8 cellular contexts compared by ENCODE assay signal in genomic region chr5:140546851-140547507, GRCh38. TPM values are rescaled to one million over a fixed set of nuclear protein-coding genes. Genes with fewer than 3 reads are reported as not detected.
DNase-seq lines count a peak whose midpoint lies in the region; ATAC-seq and TF ChIP-seq lines count a peak whose summit lies in the region.

No MANE protein-coding gene starts in this region.

- H3K9me3 ChIP-seq in DOHH2 (ENCODE audit: control insufficient read depth, insufficient read depth, low read length) (no peaks in the 10 kb centered on the region), Peyer's patch (no peaks in the 10 kb centered on the region), trophoblast cell (ENCODE audit: insufficient read depth, low read depth, low read length) (no peaks in the 10 kb centered on the region)

- H3K23ac ChIP-seq in trophoblast cell (ENCODE audit: low read length): no peak overlapping the region

- no peak overlapping the region for H2AFZ ChIP-seq in trophoblast cell (ENCODE audit: insufficient read depth, low read length, poor library complexity)

- no peaks in the 10 kb centered on the region for H3K27me3 ChIP-seq in DOHH2 (ENCODE audit: control insufficient read depth, low read length)
- no peaks in the 10 kb centered on the region for H3K27me3 ChIP-seq in Peyer's patch
- H3K27me3 ChIP-seq in trophoblast cell (ENCODE audit: insufficient read depth, low read length): no peaks in the 10 kb centered on the region

- no peak overlapping the region for H2BK12ac ChIP-seq in trophoblast cell (ENCODE audit: low read length)

- no peak overlapping the region for H4K91ac ChIP-seq in trophoblast cell (ENCODE audit: low read depth, low read length)

- H3K79me2 ChIP-seq in DOHH2 (ENCODE audit: control insufficient read depth, low read length) (peaks cover 7% of the 10 kb centered on the region; the same call in 1 of the 2 replicates), trophoblast cell (ENCODE audit: control insufficient read depth, insufficient read depth, low read length, poor library complexity) (no peaks in the 10 kb centered on the region)

- no peaks in the 10 kb centered on the region for H3K79me1 ChIP-seq in trophoblast cell (ENCODE audit: low read length)

- no peak overlapping the region for H2AK5ac ChIP-seq in trophoblast cell (ENCODE audit: low read length)

- H3K9me2 ChIP-seq in DOHH2 (replicated peaks; ENCODE audit: control insufficient read depth, low read length): no peaks in the 10 kb centered on the region

- peak overlapping the region; percentile 80 for H3K4me3 ChIP-seq in DOHH2 (ENCODE audit: low read length)
- H3K4me3 ChIP-seq in Peyer's patch: peak overlapping the region; percentile 46 to 65 (median 60)
- peak overlapping the region; percentile 7 for H3K4me3 ChIP-seq in fibroblast of mammary gland (ENCODE audit: control insufficient read depth, low read depth, low read length)
- no peak overlapping the region for H3K4me3 ChIP-seq in trophoblast cell (ENCODE audit: low read depth, low read length)

- no peak overlapping the region for H2BK120ac ChIP-seq in trophoblast cell (ENCODE audit: insufficient read depth, low read length, poor library complexity)

- peaks cover 53% of the 10 kb centered on the region for H3K36me3 ChIP-seq in DOHH2 (ENCODE audit: control insufficient read depth, low read length)
- peaks cover 0 to 31% (median 0%) of the 10 kb centered on the region in 3 donors for H3K36me3 ChIP-seq in Peyer's patch
- peaks cover 26 to 37% of the 10 kb centered on the region in 2 experiments for H3K36me3 ChIP-seq in trophoblast cell (ENCODE audit: control insufficient read depth in 1 of 2, insufficient read depth in 2 of 2, low read length in 2 of 2)

- TF ChIP-seq CTCF in DOHH2 (IDR thresholded peaks at IDR 0.05; ENCODE audit: low read depth, low read length, poor library complexity, severe bottlenecking) (no peak), Peyer's patch (IDR thresholded peaks at IDR 0.05) (no peak), fibroblast of mammary gland (conservative IDR thresholded peaks at IDR 0.05; ENCODE audit: control insufficient read depth, insufficient read depth, low read depth, low read length) (no peak)

- H3K4ac ChIP-seq in trophoblast cell (ENCODE audit: low read depth, low read length): no peak overlapping the region

- H3K4me1 ChIP-seq in DOHH2 (ENCODE audit: control insufficient read depth, low read length) (peaks cover 29% of the 10 kb centered on the region), Peyer's patch (peaks cover 0 to 41% (median 6%) of the 10 kb centered on the region in 4 donors), trophoblast cell (ENCODE audit: control insufficient read depth in 1 of 2, insufficient read depth in 2 of 2, low read length in 2 of 2) (peaks cover 10 to 16% of the 10 kb centered on the region in 2 experiments)

- H2BK5ac ChIP-seq in trophoblast cell (ENCODE audit: low read depth, low read length, poor library complexity): no peak overlapping the region

- no peak overlapping the region for H3K9ac ChIP-seq in trophoblast cell (ENCODE audit: low read length)

- no peaks in the 10 kb centered on the region for H4K20me1 ChIP-seq in DOHH2 (ENCODE audit: control insufficient read depth, insufficient read depth, low read depth, low read length)

- no CpG with 5 or more reads among the region's 13 CpGs for WGBS in trophoblast cell (ENCODE audit: extremely low coverage, insufficient coverage, insufficient read length)

- peak in 1 of 2 donors; percentile 3 for TF ChIP-seq POLR2A in Peyer's patch (IDR thresholded peaks at IDR 0.05)

- peak overlapping the region; percentile 97 for H3K4me2 ChIP-seq in DOHH2 (ENCODE audit: low read length)
- H3K4me2 ChIP-seq in trophoblast cell (ENCODE audit: low read length): peak overlapping the region; percentile 94

- no peak overlapping the region for H3K18ac ChIP-seq in trophoblast cell (ENCODE audit: low read length)

- no peak overlapping the region for H4K12ac ChIP-seq in trophoblast cell (ENCODE audit: low read depth, low read length)

- peak in 2 of 3 donors; percentile 75 for DNase-seq in Peyer's patch
- DNase-seq in fibroblast of mammary gland (ENCODE audit: low read depth): peak; percentile 24
- DNase-seq in trophoblast cell: peak; percentile 43 to 56
- no peak for DNase-seq in HPDE6-E6E7 (ENCODE audit: extremely low spot score)
- DNase-seq in NCI-H2107 (lab: John Stamatoyannopoulos, UW): no peak
- no peak for DNase-seq in cerebellar cortex (ENCODE audit: low spot score)

- no peak overlapping the region for H3K14ac ChIP-seq in trophoblast cell (ENCODE audit: low read length)

- H4K8ac ChIP-seq in trophoblast cell (ENCODE audit: low read depth, low read length): no peak overlapping the region

- no peak for ATAC-seq in GM21360 (IDR thresholded peaks at IDR 0.05; ENCODE audit: unreplicated experiment)

- no peak overlapping the region for H3K27ac ChIP-seq in DOHH2 (ENCODE audit: low read depth, low read length)
- H3K27ac ChIP-seq in Peyer's patch: peak overlapping the region; percentile 92 to 99 (median 97)
- H3K27ac ChIP-seq in trophoblast cell (ENCODE audit: low read depth, low read length): no peak overlapping the region

- peaks cover 7% of the 10 kb centered on the region for H3F3A ChIP-seq in DOHH2 (ENCODE audit: control insufficient read depth, insufficient read depth)

RNA-seq across cellular contexts. Expression of gene EIF4EBP3, which starts 0.5 kb away (rescaled TPM):
- total RNA-seq in Peyer's patch: 10 to 100 TPM in 3 of 4 donors, not detected in 1; 32.4 to 46.1 (median 32.9) TPM
- polyA plus RNA-seq in trophoblast cell (2013): 9.4 and 10.7 TPM in 2 replicates

RNA-seq across cellular contexts. Expression of gene SRA1, which starts 10.3 kb away (rescaled TPM):
- 10 to 100 TPM; 19.8 to 38.6 (median 27.5) TPM for total RNA-seq in Peyer's patch
- 26.1 and 29.2 TPM in 2 replicates for polyA plus RNA-seq in trophoblast cell (2013)

RNA-seq across cellular contexts. Expression of gene APBB3, which starts 17.4 kb away (rescaled TPM):
- 10 to 100 TPM; 21.7 to 78.5 (median 62.4) TPM for total RNA-seq in Peyer's patch
- polyA plus RNA-seq in trophoblast cell (2013): 7.4 and 8.2 TPM in 2 replicates

RNA-seq across cellular contexts. Expression of gene SLC35A4, which starts 17.6 kb away (rescaled TPM):
- 10 to 100 TPM; 41.9 to 51.3 (median 49.9) TPM for total RNA-seq in Peyer's patch
- polyA plus RNA-seq in trophoblast cell (2013): 64.7 and 66.8 TPM in 2 replicates

Comparison
In these comparisons a context has a peak if more than half of its experiments do, and no peak if none do; other contexts are left out.
1. H3K27ac ChIP-seq: peak in Peyer's patch (4 of 4); none in DOHH2 (single experiment) and trophoblast cell (single experiment).
2. DNase-seq: peak in Peyer's patch (2 of 3), fibroblast of mammary gland (single experiment) and trophoblast cell (2 of 2); none in HPDE6-E6E7 (single experiment), NCI-H2107 (single experiment) and cerebellar cortex (single experiment).